In the genomic region with DNA sequence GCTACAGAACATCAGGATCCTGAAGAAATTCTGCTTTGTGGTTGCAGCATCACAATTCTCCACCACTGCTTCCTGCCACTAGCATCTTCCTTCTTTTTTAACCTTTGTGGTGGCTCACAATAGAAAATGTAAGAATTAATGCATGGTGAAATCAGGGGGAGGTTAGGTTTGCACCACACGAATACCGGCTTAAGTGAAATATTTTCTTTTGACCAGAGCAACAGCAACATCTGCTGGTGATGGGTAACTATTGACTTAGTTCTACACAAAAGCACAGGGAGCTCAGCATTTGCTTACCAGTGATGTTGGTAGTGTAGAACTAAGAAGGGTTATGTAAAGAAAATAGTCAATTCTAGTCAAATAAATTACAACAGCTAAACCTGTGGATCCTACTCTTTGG, we compare ENCODE assay signal across 8 cellular contexts.
DNase-seq lines count a peak whose midpoint lies in the region; ATAC-seq and TF ChIP-seq lines count a peak whose summit lies in the region.

No MANE protein-coding gene starts in this region.

- in situ Hi-C loops in GM13976 (cut with MboI; ENCODE audit: low sequenced_read_pairs, unreplicated experiment): no loop called here

- H3K4me3 ChIP-seq in AG10803 (ENCODE audit: low read length) (no peak overlapping the region), epithelial cell of esophagus (ENCODE audit: low read length) (no peak overlapping the region)

- TF ChIP-seq CTCF in AG10803 (conservative IDR thresholded peaks at IDR 0.05; ENCODE audit: low read length) (peak; percentile 37), GM13976 (IDR thresholded peaks at IDR 0.05; ENCODE audit: borderline replicate concordance, control extremely low read depth, extremely low read depth, insufficient read depth, missing control alignments) (peak; percentile 26), epithelial cell of esophagus (IDR thresholded peaks at IDR 0.05; ENCODE audit: insufficient read depth, low read depth, low read length, missing control alignments) (peak; percentile 59)

- intact Hi-C loops in sciatic nerve (cut with DNase I): no loop called here

- ATAC-seq in HG03095 (IDR thresholded peaks at IDR 0.05; ENCODE audit: unreplicated experiment) (peak; percentile 68), sciatic nerve (peak; percentile 51), HG02840 (IDR thresholded peaks at IDR 0.05; ENCODE audit: low FRiP score, unreplicated experiment) (no peak)

- DNase-seq in AG10803 (ENCODE audit: low read depth) (peak; percentile 51), GM13976 (ENCODE audit: low spot score) (peak; percentile 40), NOMO-1 treated with DMSO at 0.1 percent for 48 hours (lab: John Stamatoyannopoulos, UW; ENCODE audit: unreplicated experiment) (peak; percentile 69), epithelial cell of esophagus (ENCODE audit: low read depth) (peak; percentile 66), sciatic nerve (ENCODE audit: low spot score) (no peak), amygdala (lab: John Stamatoyannopoulos, UW) (no peak)

Comparison
In these comparisons a context has a peak if more than half of its experiments do, and no peak if none do; other contexts are left out.
1. DNase-seq: peak in AG10803 (single experiment), GM13976 (single experiment), NOMO-1 treated with DMSO at 0.1 percent for 48 hours (single experiment) and epithelial cell of esophagus (single experiment); none in sciatic nerve (single experiment) and amygdala (0 of 56).
2. Peak in every context shown above with its lines, with median percentiles within 50 percentile points of each other: CTCF ChIP-seq.